In genomic region chr15:43968551-43968950, GRCh38 we compare ENCODE assay signal across 26 cellular contexts.
"Had no signal": no experiment of that assay in that cellular context is flagged by ENCODE, and none has a peak within 500 bp of the region (broad histone marks: within the 10 kb centered on the region; RNA-seq: fewer than 3 reads in every experiment).

No MANE protein-coding gene starts in this region.

- H3K4me1 ChIP-seq: Peyer's patch, SJSA1 had no signal

- H3K27ac ChIP-seq: brain microvascular endothelial cell, KMS-11, Peyer's patch, SJSA1 had no signal

- H3K36me3 ChIP-seq: brain microvascular endothelial cell, Peyer's patch, SJSA1 had no signal

- DNase-seq: activated CD4-positive, alpha-beta T cell treated with anti-CD3 and anti-CD28 coated beads, Interleukin-2, amount 10 ng/mL, durations not matched to agents 24 days and 14 days; activated CD4-positive, alpha-beta T cell treated with anti-CD3 and anti-CD28 coated beads, Interleukin-2, amount 50 U/mL, for 4 hours; activated CD8-positive, alpha-beta T cell treated with anti-CD3 and anti-CD28 coated beads for 36 hours; activated gamma-delta T cell treated with Interleukin-2 at 50 U/mL for 16 hours; activated naive CD4-positive, alpha-beta T cell treated with anti-CD3 and anti-CD28 coated beads for 36 hours; activated T-cell treated with anti-CD3 and anti-CD28 coated beads, Interleukin-2, amount 50 U/mL, for 24 hours; amniotic stem cell; aorta; brain microvascular endothelial cell; central memory CD4-positive, alpha-beta T cell; MM.1S; MV-4-11; NCI-H1092; NCI-H1436 treated with DMSO at 0.1 percent for 48 hours; NCI-H1694 treated with DMSO at 0.1 percent for 48 hours; NCI-H2029; NCI-H345; NCI-H524 treated with DMSO at 0.1 percent for 48 hours; PC-3; Peyer's patch; RPMI8226; SHP77 treated with DMSO at 0.1 percent for 48 hours; SK-N-SH had no signal

- H3K9me3 ChIP-seq: Peyer's patch, SJSA1, SK-N-SH had no signal

- H3K9ac ChIP-seq: KMS-11, SK-N-SH had no signal

- H3K4me2 ChIP-seq: KMS-11, SK-N-SH had no signal

- ATAC-seq: activated CD8-positive, alpha-beta T cell treated with anti-CD3 and anti-CD28 coated beads for 36 hours; activated naive CD4-positive, alpha-beta T cell treated with anti-CD3 and anti-CD28 coated beads, Interleukin-2, amount 50 U/mL, for 72 hours; PC-3 had no signal

- H3K4me3 ChIP-seq: Peyer's patch, SJSA1 had no signal

- H3K27me3 ChIP-seq: brain microvascular endothelial cell, Peyer's patch, SJSA1 had no signal
